Comparison of ENCODE assay signal across 8 cellular contexts in genomic region chr6:135054238-135054574, GRCh38. TPM values are rescaled to one million over a fixed set of nuclear protein-coding genes. Genes with fewer than 3 reads are reported as not detected.
DNase-seq lines count a peak whose midpoint lies in the region; ATAC-seq, FAIRE-seq and TF ChIP-seq lines count a peak whose summit lies in the region.

No MANE protein-coding gene starts in this region.

- H3K4me2 ChIP-seq in trophoblast cell (ENCODE audit: low read length), result peak overlapping the region; percentile 78

- no peaks in the 10 kb centered on the region for H3K9me3 Mint-ChIP-seq in T-helper 1 cell treated with Interleukin-12 subunit alpha and Interleukin-12 subunit beta and Interleukin-4 antibody, amounts not matched to agents 30 μg/mL and 1 μg/mL, for 36 hours

- H3K4me3 Mint-ChIP-seq in T-helper 1 cell treated with Interleukin-12 subunit alpha and Interleukin-12 subunit beta and Interleukin-4 antibody, amounts not matched to agents 30 μg/mL and 1 μg/mL, for 36 hours, result peak overlapping the region; percentile 98

- peaks cover 8% of the 10 kb centered on the region for H3K79me2 ChIP-seq in trophoblast cell (ENCODE audit: control insufficient read depth, insufficient read depth, low read length, poor library complexity)

- peak; percentile 4 for ATAC-seq in GM18505 (IDR thresholded peaks at IDR 0.05; ENCODE audit: unreplicated experiment)
- ATAC-seq in HG02870 (IDR thresholded peaks at IDR 0.05; ENCODE audit: unreplicated experiment), result peak; percentile 2

- FAIRE-seq in urothelium cell line (lab: Jason Lieb, UNC), result no peak

- in situ Hi-C loops in G401 (cut with HindIII; ENCODE audit: low sequenced_read_pairs), result no loop called here

- DNase-seq in fibroblast of mammary gland (ENCODE audit: low read depth), result no peak
- peak in 1 of 2 donors; percentile 1 for DNase-seq in trophoblast cell
- no peak for DNase-seq in urothelium cell line (ENCODE audit: low spot score)
- DNase-seq in HuH-7.5 (ENCODE audit: low spot score), result no peak
- no peak for DNase-seq in G401 (ENCODE audit: low spot score)

- no peak for TF ChIP-seq CTCF in fibroblast of mammary gland (conservative IDR thresholded peaks at IDR 0.05; ENCODE audit: control insufficient read depth, insufficient read depth, low read depth, low read length)

- peaks cover 0 to 4% of the 10 kb centered on the region in 2 experiments for H3K4me1 ChIP-seq in trophoblast cell (ENCODE audit: control insufficient read depth in 1 of 2, insufficient read depth in 2 of 2, low read length in 2 of 2)

- no peak overlapping the region for H2BK120ac ChIP-seq in trophoblast cell (ENCODE audit: insufficient read depth, low read length, poor library complexity)

- peak overlapping the region; percentile 35 for H3K27ac ChIP-seq in trophoblast cell (ENCODE audit: low read depth, low read length)

- no peak overlapping the region for H3K23ac ChIP-seq in trophoblast cell (ENCODE audit: low read length)

- peak overlapping the region; percentile 93 for H4K8ac ChIP-seq in trophoblast cell (ENCODE audit: low read depth, low read length)

- H2BK5ac ChIP-seq in trophoblast cell (ENCODE audit: low read depth, low read length, poor library complexity), result no peak overlapping the region

- H3K14ac ChIP-seq in trophoblast cell (ENCODE audit: low read length), result peak overlapping the region; percentile 91

- no CpG with 5 or more reads among the region's 9 CpGs for WGBS in trophoblast cell (ENCODE audit: extremely low coverage, insufficient coverage, insufficient read length)

- no peaks in the 10 kb centered on the region for H3K27me3 ChIP-seq in trophoblast cell (ENCODE audit: insufficient read depth, low read length)

- peak overlapping the region; percentile 72 for H3K18ac ChIP-seq in trophoblast cell (ENCODE audit: low read length)

- H3K4ac ChIP-seq in trophoblast cell (ENCODE audit: low read depth, low read length), result peak overlapping the region; percentile 85

- peaks cover under 1% of the 10 kb centered on the region for H3K27me3 Mint-ChIP-seq in T-helper 1 cell treated with Interleukin-12 subunit alpha and Interleukin-12 subunit beta and Interleukin-4 antibody, amounts not matched to agents 30 μg/mL and 1 μg/mL, for 36 hours (ENCODE audit: low read depth)

- peak overlapping the region; percentile 72 for H4K91ac ChIP-seq in trophoblast cell (ENCODE audit: low read depth, low read length)

- H3K4me1 Mint-ChIP-seq in T-helper 1 cell treated with Interleukin-12 subunit alpha and Interleukin-12 subunit beta and Interleukin-4 antibody, amounts not matched to agents 30 μg/mL and 1 μg/mL, for 36 hours (ENCODE audit: low read depth), result peaks cover 39% of the 10 kb centered on the region

- H3K36me3 ChIP-seq in trophoblast cell (ENCODE audit: control insufficient read depth in 1 of 2, insufficient read depth in 2 of 2, low read length in 2 of 2), result peaks cover under 1 to 1% of the 10 kb centered on the region in 2 experiments

- no peak overlapping the region for H2AK5ac ChIP-seq in trophoblast cell (ENCODE audit: low read length)

- peak overlapping the region; percentile 99 for H3K9ac ChIP-seq in trophoblast cell (ENCODE audit: low read length)

- no peak overlapping the region for H2BK12ac ChIP-seq in trophoblast cell (ENCODE audit: low read length)

- peak overlapping the region; percentile 94 for H4K12ac ChIP-seq in trophoblast cell (ENCODE audit: low read depth, low read length)

- H3K4me3 ChIP-seq in fibroblast of mammary gland (ENCODE audit: control insufficient read depth, low read depth, low read length), result peak overlapping the region; percentile 85
- H3K4me3 ChIP-seq in trophoblast cell (ENCODE audit: low read depth, low read length), result peak overlapping the region; percentile 94

- TF ChIP-seq POLR2A in GM18505 (IDR thresholded peaks at IDR 0.05; ENCODE audit: borderline replicate concordance, extremely low read depth, insufficient read depth, insufficient read length), result no peak

- peaks cover 8% of the 10 kb centered on the region for H3K79me1 ChIP-seq in trophoblast cell (ENCODE audit: low read length)

- H3K27ac Mint-ChIP-seq in T-helper 1 cell treated with Interleukin-12 subunit alpha and Interleukin-12 subunit beta and Interleukin-4 antibody, amounts not matched to agents 30 μg/mL and 1 μg/mL, for 36 hours, result peak overlapping the region; percentile 98

- H3K9me3 ChIP-seq in trophoblast cell (ENCODE audit: insufficient read depth, low read depth, low read length), result no peaks in the 10 kb centered on the region

- peaks cover 19% of the 10 kb centered on the region for H3K36me3 Mint-ChIP-seq in T-helper 1 cell treated with Interleukin-12 subunit alpha and Interleukin-12 subunit beta and Interleukin-4 antibody, amounts not matched to agents 30 μg/mL and 1 μg/mL, for 36 hours (ENCODE audit: low read depth)

- H2AFZ ChIP-seq in trophoblast cell (ENCODE audit: insufficient read depth, low read length, poor library complexity), result peak overlapping the region; percentile 73

RNA-seq across cellular contexts. Expression of gene HBS1L, which starts 0.4 kb away (rescaled TPM):
- polyA plus RNA-seq in trophoblast cell (2013), result 46.7 and 47.3 TPM in 2 replicates
- total RNA-seq in G401 (2014; rRNA removed; shearing (Covaris generic)), result 104 and 137 TPM in 2 replicates
